In genomic region chr16:46629331-46629843, GRCh38 we compare ENCODE assay signal across 8 cellular contexts. TPM values are rescaled to one million over a fixed set of nuclear protein-coding genes. Genes with fewer than 3 reads are reported as not detected.
DNase-seq lines count a peak whose midpoint lies in the region; ATAC-seq and TF ChIP-seq lines count a peak whose summit lies in the region.

No MANE protein-coding gene starts in this region.

- H3K36me3 ChIP-seq in MM.1S (replicated peaks; ENCODE audit: insufficient read depth, low read length) = no peaks in the 10 kb centered on the region
- H3K36me3 ChIP-seq in mammary epithelial cell (ENCODE audit: insufficient read depth, low read length) = no peaks in the 10 kb centered on the region
- H3K36me3 ChIP-seq in mesodermal cell (ENCODE audit: control insufficient read depth, insufficient read depth, low read length) = no peaks in the 10 kb centered on the region

- dilution Hi-C loops in mammary epithelial cell (cut with HindIII; ENCODE audit: low sequenced_read_pairs) = no loop called here

- no peaks in the 10 kb centered on the region for H3K27me3 ChIP-seq in MM.1S (replicated peaks; ENCODE audit: insufficient read depth, low read length)
- no peaks in the 10 kb centered on the region for H3K27me3 ChIP-seq in mammary epithelial cell (ENCODE audit: insufficient read depth, low read length)

- no peaks in the 10 kb centered on the region for H3F3A ChIP-seq in MM.1S (ENCODE audit: insufficient read depth, low read length)

- BruUV-seq in mammary epithelial cell (replicated peaks; lab: Mats Ljungman, UMichigan) = no TSS peak

- no peaks in the 10 kb centered on the region for H4K20me1 ChIP-seq in MM.1S (ENCODE audit: insufficient read depth, low read length)
- no peaks in the 10 kb centered on the region for H4K20me1 ChIP-seq in mammary epithelial cell (ENCODE audit: insufficient read depth, low read length)

- TF ChIP-seq CTCF in MM.1S (IDR thresholded peaks at IDR 0.05; ENCODE audit: low read length) = peak; percentile 57
- TF ChIP-seq CTCF in mammary epithelial cell (conservative IDR thresholded peaks at IDR 0.05 in 1 of 2, IDR thresholded peaks at IDR 0.05 in 1 of 2; ENCODE audit: extremely low read depth in 1 of 2, insufficient read depth in 1 of 2, low read depth in 1 of 2, low read length in 2 of 2) = peak; percentile 51 to 58

- no peaks in the 10 kb centered on the region for H3K9me2 ChIP-seq in MM.1S (replicated peaks; ENCODE audit: insufficient read depth, low read length)

- no peaks in the 10 kb centered on the region for H3K9me3 ChIP-seq in MM.1S (replicated peaks; ENCODE audit: insufficient read depth, low read length)
- H3K9me3 ChIP-seq in mammary epithelial cell (replicated peaks; ENCODE audit: insufficient read depth, low read length) = no peaks in the 10 kb centered on the region
- H3K9me3 ChIP-seq in mesodermal cell (ENCODE audit: control insufficient read depth, low read length) = no peaks in the 10 kb centered on the region

- CTCF ChIA-PET in mammary epithelial cell (lab: Charles Lee; ENCODE audit: low non-redundant PET) = interaction anchor here (0.6 kb wide), 2 partner anchors 44 to 60 kb away, joined by 3 to 6 read pairs; partner anchors contain the start of gene ORC6

- peak overlapping the region; percentile 45; the same call in 1 of the 2 replicates for H3K9ac ChIP-seq in MM.1S (ENCODE audit: low read length)
- no peak overlapping the region for H3K9ac ChIP-seq in mammary epithelial cell (ENCODE audit: insufficient read depth, low read length)

- 34% methylated on average over 6 of the region's 6 CpGs for WGBS in mammary epithelial cell (ENCODE audit: low coverage, missing lambda C conversion rate)
- WGBS in mesodermal cell (ENCODE audit: insufficient coverage in 2 of 2), 2 experiments = 28 to 34% methylated on average over 5 to 6 of the region's 6 CpGs

- in situ Hi-C loops in G401 (cut with HindIII; ENCODE audit: low sequenced_read_pairs) = no loop called here
- in situ Hi-C loops in mammary epithelial cell (cut with MboI; ENCODE audit: low sequenced_read_pairs in 2 of 2) = no loop called here

- DNase-seq in G401 (ENCODE audit: low spot score) (peak; percentile 36), MM.1S (peak; percentile 49), mammary epithelial cell (peak; percentile 50), NCI-H1105 (lab: John Stamatoyannopoulos, UW) (no peak), NCI-H187 treated with DMSO at 0.1 percent for 48 hours (lab: John Stamatoyannopoulos, UW) (no peak)
- DNase-seq in activated effector memory CD4-positive, alpha-beta T cell treated with anti-CD3 and anti-CD28 coated beads, Interleukin-2, amount 50 U/mL, for 16 hours = no peak

- H2AFZ ChIP-seq in MM.1S (ENCODE audit: low read length) = peak overlapping the region; percentile 87
- H2AFZ ChIP-seq in mammary epithelial cell (ENCODE audit: low read depth, low read length) = peak overlapping the region; percentile 97

- peak overlapping the region; percentile 50 for H3K4me3 ChIP-seq in MM.1S (ENCODE audit: low read length)
- H3K4me3 ChIP-seq in mammary epithelial cell (replicated peaks in 1 of 3; ENCODE audit: insufficient read depth in 1 of 3, low read depth in 2 of 3, low read length in 3 of 3) = no peak overlapping the region
- H3K4me3 ChIP-seq in mesodermal cell (ENCODE audit: extremely low read depth, insufficient read depth, low read length, poor library complexity, severe bottlenecking) = no peak overlapping the region

- intact Hi-C loops in mammary epithelial cell (cut with micrococcal nuclease) = loop anchor here (2.0 kb wide), 1 partner anchor 61 kb away; no protein-coding TSS in a partner anchor

- ATAC-seq in HG02870 (IDR thresholded peaks at IDR 0.05; ENCODE audit: unreplicated experiment) = no peak

- H3K4me1 ChIP-seq in MM.1S (ENCODE audit: low read length) = peaks cover 11% of the 10 kb centered on the region; the same call in 1 of the 2 replicates
- no peaks in the 10 kb centered on the region for H3K4me1 ChIP-seq in mammary epithelial cell (ENCODE audit: insufficient read depth, low read length)
- peaks cover 9% of the 10 kb centered on the region for H3K4me1 ChIP-seq in mesodermal cell (ENCODE audit: control insufficient read depth, insufficient read depth, low read length, poor library complexity, severe bottlenecking)

- H3K79me2 ChIP-seq in MM.1S (ENCODE audit: low read length) (no peaks in the 10 kb centered on the region), mammary epithelial cell (ENCODE audit: insufficient read depth, low read length) (no peaks in the 10 kb centered on the region)

- H3K4me2 ChIP-seq in MM.1S (ENCODE audit: low read depth, low read length) (peak overlapping the region; percentile 82), mammary epithelial cell (ENCODE audit: insufficient read depth, low read depth, low read length) (peak overlapping the region; percentile 32)

- H3K27ac ChIP-seq in MM.1S (ENCODE audit: low read length) = no peak overlapping the region
- H3K27ac ChIP-seq in mammary epithelial cell (ENCODE audit: insufficient read depth, low read depth, low read length) = no peak overlapping the region
- peak overlapping the region; percentile 47 for H3K27ac ChIP-seq in mesodermal cell (ENCODE audit: low read depth, low read length, severe bottlenecking)

RNA-seq across cellular contexts. Expression of gene SHCBP1, which starts 8.2 kb away (rescaled TPM):
- total RNA-seq in G401 (2014; rRNA removed; shearing (Covaris generic)) = 11.1 and 30.9 TPM in 2 replicates
- 10 to 100 TPM in 1 of 2 donors, 1 to 10 TPM in 1; 2.3 to 21.8 TPM for total RNA-seq in mammary epithelial cell
- 19.6 TPM for polyA plus RNA-seq in mammary epithelial cell
- 53.2 TPM for polyA minus RNA-seq in mammary epithelial cell
- polyA plus RNA-seq in mesodermal cell (2013, experiment 1 of 2) = 13.9 TPM
- polyA plus RNA-seq in mesodermal cell (2013, experiment 2 of 2) = 16.2 TPM

RNA-seq across cellular contexts. Expression of gene VPS35, which starts 59.6 kb away (rescaled TPM):
- total RNA-seq in G401 (2014; rRNA removed; shearing (Covaris generic)) = 177 and 200 TPM in 2 replicates
- 100 to 1,000 TPM; 126 to 179 TPM for total RNA-seq in mammary epithelial cell
- 44.4 TPM for polyA plus RNA-seq in mammary epithelial cell
- polyA minus RNA-seq in mammary epithelial cell = 40.2 TPM
- polyA plus RNA-seq in mesodermal cell (2013, experiment 1 of 2) = 71.6 TPM
- 71.9 TPM for polyA plus RNA-seq in mesodermal cell (2013, experiment 2 of 2)

Comparison
In these comparisons a context has a peak if more than half of its experiments do, and no peak if none do; other contexts are left out.
1. DNase-seq: peak in G401 (single experiment), MM.1S (single experiment) and mammary epithelial cell (single experiment); none in NCI-H1105 (single experiment), NCI-H187 treated with DMSO at 0.1 percent for 48 hours (single experiment) and activated effector memory CD4-positive, alpha-beta T cell treated with anti-CD3 and anti-CD28 coated beads, Interleukin-2, amount 50 U/mL, for 16 hours (single experiment).